12 cellular contexts compared by ENCODE assay signal in the genomic region with DNA sequence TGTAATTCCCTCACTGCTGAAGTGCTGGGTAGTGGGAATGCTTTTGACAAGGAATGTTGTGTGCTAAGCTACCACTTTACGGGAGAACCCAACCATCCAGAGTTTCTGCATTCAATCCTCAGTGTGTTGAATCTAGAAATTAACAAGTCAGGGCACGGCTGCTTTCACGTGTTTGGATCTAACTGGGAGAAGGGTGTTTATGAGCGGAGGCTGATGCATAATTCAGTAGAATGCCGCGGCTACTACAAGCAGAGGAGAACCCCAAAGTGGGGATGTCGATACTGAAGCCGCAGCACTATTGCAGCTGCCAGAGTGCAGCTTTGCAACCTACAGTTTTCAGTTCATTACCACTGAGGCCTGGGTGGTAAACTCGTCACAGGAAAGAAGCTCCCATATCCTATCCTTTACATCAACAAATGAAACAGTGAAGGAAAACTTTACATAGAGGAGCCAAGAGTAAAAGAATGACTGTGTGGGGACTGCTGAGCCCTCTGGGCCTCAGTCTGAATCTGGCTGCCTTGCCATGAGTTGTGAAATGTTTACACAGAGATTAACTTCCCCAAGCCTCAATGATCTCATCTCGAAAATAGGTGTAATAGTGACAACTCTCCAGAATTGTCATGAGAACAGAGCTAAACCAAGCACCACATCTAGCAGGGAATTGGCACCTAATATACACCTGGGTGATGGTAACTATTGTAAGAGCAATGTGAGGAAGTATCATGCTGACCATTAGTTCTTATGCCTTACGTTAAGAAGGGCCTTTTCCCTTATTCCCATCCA.
DNase-seq lines count a peak whose midpoint lies in the region; ATAC-seq and FAIRE-seq lines count a peak whose summit lies in the region.
"Had no signal": no experiment of that assay in that cellular context is flagged by ENCODE, and none has a peak within 500 bp of the region (broad histone marks: within the 10 kb centered on the region; RNA-seq: fewer than 3 reads in every experiment).

No MANE protein-coding gene starts in this region.

- no peak overlapping the region for H3K4me3 ChIP-seq in BLaER1
- H3K4me3 ChIP-seq: left lung had no signal

- DNase-seq in RCC 7860 (ENCODE audit: low spot score) (peak; percentile 42), occipital lobe (lab: John Stamatoyannopoulos, UW) (no peak), HT-29 (ENCODE audit: low spot score) (no peak), COLO829 (ENCODE audit: low spot score) (no peak)
- DNase-seq: activated CD8-positive, alpha-beta memory T cell treated with anti-CD3 and anti-CD28 coated beads, Interleukin-2, amount 10 ng/mL, durations not matched to agents 7 days and 5 days; left lung; T-cell had no signal

- peaks cover 44% of the 10 kb centered on the region for H3K4me1 ChIP-seq in BLaER1

- no peaks in the 10 kb centered on the region for H3K36me3 ChIP-seq in BLaER1
- H3K36me3 ChIP-seq: left lung had no signal

- no peaks in the 10 kb centered on the region for H3K9me3 ChIP-seq in BLaER1
- H3K9me3 ChIP-seq: left lung had no signal

- H4K20me1 ChIP-seq in BLaER1, result no peaks in the 10 kb centered on the region

- H3K27me3 ChIP-seq in BLaER1, result no peaks in the 10 kb centered on the region
- H3K27me3 ChIP-seq: left lung had no signal

- no peak overlapping the region for H3K27ac ChIP-seq in BLaER1
- H3K27ac ChIP-seq: C4-2B, left lung had no signal

- peak; percentile 23 for ATAC-seq in GM19035 (IDR thresholded peaks at IDR 0.05; ENCODE audit: unreplicated experiment)
- ATAC-seq in HG02938 (IDR thresholded peaks at IDR 0.05; ENCODE audit: unreplicated experiment), result peak; percentile 25
- no peak for ATAC-seq in GM18511 (IDR thresholded peaks at IDR 0.05; ENCODE audit: unreplicated experiment)
- ATAC-seq: activated CD8-positive, alpha-beta memory T cell treated with anti-CD3 and anti-CD28 coated beads, Interleukin-2, amount 10 ng/mL, durations not matched to agents 7 days and 5 days; left lung; T-cell had no signal

- H3K4me2 ChIP-seq in BLaER1, result peak overlapping the region; percentile 69

- H3K9ac ChIP-seq in BLaER1, result no peak overlapping the region

- no peak for FAIRE-seq in RCC 7860 (lab: Jason Lieb, UNC)
